ENCODE assay signal across 19 cellular contexts in genomic region chr1:39326836-39327235, GRCh38.
DNase-seq lines count a peak whose midpoint lies in the region; ATAC-seq, FAIRE-seq and TF ChIP-seq lines count a peak whose summit lies in the region.
"Had no signal": no experiment of that assay in that cellular context is flagged by ENCODE, and none has a peak within 500 bp of the region (broad histone marks: within the 10 kb centered on the region; RNA-seq: fewer than 3 reads in every experiment).

No MANE protein-coding gene starts in this region.

- H3K4me3 Mint-ChIP-seq in CD8-positive, alpha-beta memory T cell = no peak overlapping the region

- H4K91ac ChIP-seq in IMR-90 (ENCODE audit: insufficient read depth, low read depth, low read length) (no peak overlapping the region), H1 (replicated peaks; ENCODE audit: insufficient read length, low read length) (no peak overlapping the region)

- H3K4me1 Mint-ChIP-seq in CD8-positive, alpha-beta memory T cell = peaks cover 44 to 52% (median 49%) of the 10 kb centered on the region in 3 donors

- TF ChIP-seq POLR2A in IMR-90 (IDR thresholded peaks at IDR 0.05; ENCODE audit: low read depth, low read length) (no peak), H1 (IDR thresholded peaks at IDR 0.05; ENCODE audit: control extremely low read depth in 1 of 2, low read depth in 2 of 2, low read length in 2 of 2) (no peak)

- no peaks in the 10 kb centered on the region for H3K27me3 ChIP-seq in CD8-positive, alpha-beta memory T cell (ENCODE audit: insufficient read depth, low read length, poor library complexity, severe bottlenecking)
- H3K27me3 ChIP-seq in IMR-90 (ENCODE audit: control insufficient read depth, insufficient read depth, low read length) (no peaks in the 10 kb centered on the region), H1 (replicated peaks in 1 of 4; ENCODE audit: control insufficient read depth in 3 of 4, extremely low read depth in 1 of 4, insufficient read depth in 3 of 4, low read length in 3 of 4) (no peaks in the 10 kb centered on the region), rectal smooth muscle tissue (ENCODE audit: control insufficient read depth, insufficient read depth, low read length) (no peaks in the 10 kb centered on the region), A673 (replicated peaks; ENCODE audit: insufficient read depth, low read depth, low read length, poor library complexity) (no peaks in the 10 kb centered on the region)

- H2BK5ac ChIP-seq in IMR-90 (ENCODE audit: low read depth, low read length, poor library complexity, severe bottlenecking) = no peak overlapping the region
- H2BK5ac ChIP-seq in H1 (ENCODE audit: low read depth, low read length) = no peak overlapping the region

- no peak overlapping the region for H3K4me3 ChIP-seq in CD8-positive, alpha-beta memory T cell (ENCODE audit: low read length)
- H3K4me3 ChIP-seq in IMR-90 (ENCODE audit: insufficient read depth, low read depth, low read length) = no peak overlapping the region
- H3K4me3 ChIP-seq in H1 (ENCODE audit: extremely low read depth in 1 of 4, insufficient read depth in 2 of 4, low read depth in 3 of 4, low read length in 4 of 4) = no peak overlapping the region
- H3K4me3 ChIP-seq in rectal smooth muscle tissue (ENCODE audit: low read length) = no peak overlapping the region
- no peak overlapping the region for H3K4me3 ChIP-seq in A673 (ENCODE audit: low read depth, low read length, poor library complexity, severe bottlenecking)
- H3K4me3 ChIP-seq: psoas muscle had no signal

- WGBS in IMR-90 (ENCODE audit: extremely low coverage in 2 of 2, insufficient read length in 1 of 2), 2 experiments = no CpG with 5 or more reads among the region's 1 CpG
- WGBS in H1 (ENCODE audit: extremely low coverage in 1 of 2, insufficient coverage in 1 of 2, insufficient read length in 1 of 2, insufficient replicate concordance in 2 of 2, low coverage in 1 of 2, low lambda C conversion rate in 2 of 2, missing lambda C conversion rate in 1 of 2), 2 experiments = 95% methylated on average over 1 of the region's 1 CpG; no CpG with 5 or more reads in 1 of the 2 experiments

- H3K79me1 ChIP-seq in IMR-90 (ENCODE audit: low read depth in 1 of 2, low read length in 2 of 2) (peaks cover 18 to 23% of the 10 kb centered on the region in 2 experiments), H1 (ENCODE audit: low read depth, low read length) (no peaks in the 10 kb centered on the region)

- TF ChIP-seq CTCF in IMR-90 (conservative IDR thresholded peaks at IDR 0.05; ENCODE audit: low read depth, low read length) = no peak
- TF ChIP-seq CTCF in H1 (IDR thresholded peaks at IDR 0.05; ENCODE audit: control extremely low read depth in 1 of 3, insufficient read depth in 1 of 3, low read depth in 1 of 3, low read length in 3 of 3) = no peak
- no peak for TF ChIP-seq CTCF in A673 (conservative IDR thresholded peaks at IDR 0.05; ENCODE audit: low read depth, low read length)

- no peak overlapping the region for H2AK9ac ChIP-seq in IMR-90 (replicated peaks; ENCODE audit: low read depth, low read length, poor library complexity)

- H3K79me2 ChIP-seq in H1 (ENCODE audit: control insufficient read depth in 1 of 2, insufficient read depth in 2 of 2, low read length in 2 of 2) = no peaks in the 10 kb centered on the region

- H3K36me3 ChIP-seq in CD8-positive, alpha-beta memory T cell (ENCODE audit: insufficient read depth, low read length) = peaks cover 76% of the 10 kb centered on the region
- H3K36me3 ChIP-seq in IMR-90 (ENCODE audit: control insufficient read depth, insufficient read depth, low read length) (peaks cover 38% of the 10 kb centered on the region), H1 (ENCODE audit: control insufficient read depth in 2 of 4, insufficient read depth in 4 of 4, low read length in 3 of 4) (peaks cover 38 to 84% (median 63%) of the 10 kb centered on the region in 4 experiments), rectal smooth muscle tissue (ENCODE audit: control insufficient read depth, insufficient read depth, low read length) (peaks cover 40% of the 10 kb centered on the region), A673 (ENCODE audit: insufficient read depth, low read length, poor library complexity, severe bottlenecking) (peaks cover 34% of the 10 kb centered on the region)

- H2BK15ac ChIP-seq in IMR-90 (ENCODE audit: low read depth, low read length) (no peak overlapping the region), H1 (ENCODE audit: low read length) (no peak overlapping the region)

- in situ Hi-C loops in IMR-90 (cut with MboI; ENCODE audit: low sequenced_read_pairs) = no loop called here

- no peak for DNase-seq in CD8-positive, alpha-beta memory T cell
- DNase-seq in IMR-90 (peak; percentile 51), H1 (ENCODE audit: low read depth in 1 of 2, low spot score in 2 of 2) (no peak), LoVo (ENCODE audit: low spot score) (no peak), posterior cingulate gyrus (no peak), A673 (ENCODE audit: low spot score) (no peak)
- DNase-seq: COR-L47; EL; GOT3; NCI-H1694; NCI-H774; OCI-M1; psoas muscle; SHP77 treated with DMSO at 0.1 percent for 48 hours; stimulated activated CD4-positive, alpha-beta T cell treated with anti-CD3 and anti-CD28 coated beads, Interleukin-12 subunit alpha, Interleukin-12 subunit beta, amount 100 ng/mL, for 4 hours; substantia nigra had no signal

- H3K18ac ChIP-seq in IMR-90 (ENCODE audit: low read depth, low read length) = no peak overlapping the region
- H3K18ac ChIP-seq in H1 (ENCODE audit: extremely low read depth, low read length) = no peak overlapping the region

- H3K14ac ChIP-seq in IMR-90 (replicated peaks; ENCODE audit: low read depth, low read length) = no peak overlapping the region
- no peak overlapping the region for H3K14ac ChIP-seq in H1 (ENCODE audit: insufficient read length)

- H4K20me1 ChIP-seq in IMR-90 (ENCODE audit: insufficient read depth, low read length) = no peaks in the 10 kb centered on the region; the same call in 1 of the 2 replicates
- H4K20me1 ChIP-seq in H1 (replicated peaks in 1 of 2; ENCODE audit: control insufficient read depth in 1 of 2, insufficient read depth in 2 of 2, low read length in 2 of 2) = peaks cover 0 to 2% of the 10 kb centered on the region in 2 experiments

- no peak overlapping the region for H3K27ac ChIP-seq in CD8-positive, alpha-beta memory T cell (ENCODE audit: low read depth, low read length)
- H3K27ac ChIP-seq in IMR-90 (ENCODE audit: insufficient read depth, low read length) (no peak overlapping the region), H1 (ENCODE audit: low read depth, low read length) (no peak overlapping the region), rectal smooth muscle tissue (ENCODE audit: low read depth, low read length) (peak overlapping the region; percentile 3), A673 (ENCODE audit: low read depth, low read length, poor library complexity, severe bottlenecking) (no peak overlapping the region)
- H3K27ac ChIP-seq: epithelial cell of prostate, psoas muscle had no signal

- no peak for FAIRE-seq in H1 (lab: Jason Lieb, UNC)

- TF ChIP-seq EP300 in H1 (IDR thresholded peaks at IDR 0.05; ENCODE audit: borderline replicate concordance in 1 of 2, low read depth in 2 of 2, low read length in 2 of 2) = no peak

- no peak overlapping the region for H2AFZ ChIP-seq in IMR-90 (replicated peaks; ENCODE audit: low read length, poor library complexity)
- no peak overlapping the region for H2AFZ ChIP-seq in H1 (ENCODE audit: low read length)

- H3K23me2 ChIP-seq in H1 (ENCODE audit: low read depth, low read length) = no peaks in the 10 kb centered on the region

- no peak overlapping the region for H2AK5ac ChIP-seq in IMR-90 (ENCODE audit: low read depth, low read length)
- H2AK5ac ChIP-seq in H1 (ENCODE audit: low read depth, low read length) = no peak overlapping the region

- no peak overlapping the region for H3K23ac ChIP-seq in IMR-90 (ENCODE audit: low read depth, low read length)
- H3K23ac ChIP-seq in H1 (ENCODE audit: insufficient read length) = no peak overlapping the region

- no peak overlapping the region for H2BK20ac ChIP-seq in IMR-90 (ENCODE audit: low read depth, low read length)
- H2BK20ac ChIP-seq in H1 (ENCODE audit: low read length) = no peak overlapping the region

- peaks cover 4 to 70% (median 24%) of the 10 kb centered on the region in 3 donors for H3K36me3 Mint-ChIP-seq in CD8-positive, alpha-beta memory T cell

- H3K9ac ChIP-seq in IMR-90 (ENCODE audit: low read depth, low read length) (no peak overlapping the region), H1 (replicated peaks in 1 of 4; ENCODE audit: extremely low read depth in 1 of 4, low read depth in 3 of 4, low read length in 3 of 4) (no peak overlapping the region), rectal smooth muscle tissue (ENCODE audit: low read length) (no peak overlapping the region)

- no peaks in the 10 kb centered on the region for H3K9me1 ChIP-seq in IMR-90 (ENCODE audit: insufficient read depth, low read length)

- no peaks in the 10 kb centered on the region for H3K9me3 Mint-ChIP-seq in CD8-positive, alpha-beta memory T cell
- H3K9me3 Mint-ChIP-seq: activated T-helper 2 cell treated with anti-CD3 and anti-CD28 coated beads, Interferon-gamma antibody, Interleukin-2, Interleukin-4, amounts not matched to agents 10 μg/mL and 5 μg/mL and 100 μg/mL, durations not matched to agents 14 hours and 24 hours and 36 hours had no signal

- peaks cover 12% of the 10 kb centered on the region for H3K4me1 ChIP-seq in CD8-positive, alpha-beta memory T cell (ENCODE audit: insufficient read depth, low read length)
- H3K4me1 ChIP-seq in IMR-90 (ENCODE audit: control insufficient read depth, insufficient read depth, low read length) = no peaks in the 10 kb centered on the region
- H3K4me1 ChIP-seq in H1 (replicated peaks in 1 of 4; ENCODE audit: control insufficient read depth in 3 of 4, insufficient read depth in 4 of 4, low read length in 3 of 4) = no peaks in the 10 kb centered on the region; a peak in 1 of 7 replicates
- peaks cover 19% of the 10 kb centered on the region for H3K4me1 ChIP-seq in rectal smooth muscle tissue (ENCODE audit: control insufficient read depth, insufficient read depth, low read length)
- H3K4me1 ChIP-seq in A673 (ENCODE audit: insufficient read depth, low read length, poor library complexity, severe bottlenecking) = no peaks in the 10 kb centered on the region
- H3K4me1 ChIP-seq: psoas muscle had no signal

- intact Hi-C loops in IMR-90 (cut with micrococcal nuclease) (no loop called here), posterior cingulate gyrus (cut with DNase I) (no loop called here), A673 (cut with micrococcal nuclease; ENCODE audit: unreplicated experiment) (no loop called here)

- no peak for ATAC-seq in IMR-90 (ENCODE audit: low read depth)
- ATAC-seq: psoas muscle had no signal

- TF ChIP-seq RAD21 in IMR-90 (IDR thresholded peaks at IDR 0.05; ENCODE audit: low read length) (no peak), H1 (IDR thresholded peaks at IDR 0.05 in 1 of 2, conservative IDR thresholded peaks at IDR 0.05 in 1 of 2; ENCODE audit: low read depth in 2 of 2, low read length in 2 of 2) (no peak)

- no peaks in the 10 kb centered on the region for H3K27me3 Mint-ChIP-seq in CD8-positive, alpha-beta memory T cell

- H2BK120ac ChIP-seq in IMR-90 (ENCODE audit: low read depth, low read length) (no peak overlapping the region), H1 (replicated peaks; ENCODE audit: low read depth, low read length) (no peak overlapping the region)

- H4K8ac ChIP-seq in IMR-90 (ENCODE audit: low read depth in 2 of 2, low read length in 2 of 2) (no peak overlapping the region), H1 (ENCODE audit: extremely low read depth, insufficient read depth, low read length) (no peak overlapping the region)

- POLR2A ChIA-PET in CD8-positive, alpha-beta memory T cell (lab: Charles Lee) = interaction anchor here (0.6 kb wide), 1 partner anchor 1492 kb away, joined by 4 read pairs; no protein-coding TSS in a partner anchor
- POLR2A ChIA-PET in IMR-90 (lab: Charles Lee; ENCODE audit: unreplicated experiment) = no interaction called here
- POLR2A ChIA-PET in H1 (lab: Charles Lee; ENCODE audit: partially characterized antibody) = interaction anchor here (0.6 kb wide), 1 partner anchor 8 kb away, joined by 3 read pairs; no protein-coding TSS in a partner anchor
- POLR2A ChIA-PET in A673 (lab: Charles Lee; ENCODE audit: low non-redundant PET) = no interaction called here

- no peaks in the 10 kb centered on the region for H3K9me3 ChIP-seq in CD8-positive, alpha-beta memory T cell (ENCODE audit: low read length)
- no peaks in the 10 kb centered on the region for H3K9me3 ChIP-seq in IMR-90 (ENCODE audit: control insufficient read depth, insufficient read depth, low read length)
- H3K9me3 ChIP-seq in H1 (ENCODE audit: insufficient read depth in 2 of 2, low read depth in 1 of 2, low read length in 1 of 2) = no peaks in the 10 kb centered on the region
- H3K9me3 ChIP-seq in A673 (ENCODE audit: low read depth, low read length, poor library complexity, severe bottlenecking) = no peaks in the 10 kb centered on the region
- H3K9me3 ChIP-seq: psoas muscle had no signal

- dilution Hi-C loops in IMR-90 (cut with HindIII; ENCODE audit: low sequenced_read_pairs, unreplicated experiment) = no loop called here

- no peak overlapping the region for H3K4me2 ChIP-seq in IMR-90 (ENCODE audit: low read depth, low read length)
- H3K4me2 ChIP-seq in H1 (ENCODE audit: insufficient read depth in 1 of 2, low read depth in 2 of 2, low read length in 2 of 2) = no peak overlapping the region

- H4K5ac ChIP-seq in IMR-90 (ENCODE audit: low read depth, low read length) = no peak overlapping the region
- no peak overlapping the region for H4K5ac ChIP-seq in H1 (ENCODE audit: insufficient read length, low read depth, low read length)

- CTCF ChIA-PET in CD8-positive, alpha-beta memory T cell (lab: Charles Lee) = no interaction called here
- CTCF ChIA-PET in IMR-90 (lab: Yijun Ruan, JAX) (no interaction called here), H1 (lab: Charles Lee; ENCODE audit: partially characterized antibody) (no interaction called here), A673 (lab: Charles Lee) (no interaction called here)

- H3K56ac ChIP-seq in IMR-90 (ENCODE audit: extremely low read depth, insufficient read depth, low read length) (no peak overlapping the region), H1 (replicated peaks; ENCODE audit: insufficient read length, low read depth, low read length) (no peak overlapping the region)

- H3K4ac ChIP-seq in IMR-90 (ENCODE audit: low read depth, low read length) (no peak overlapping the region), H1 (replicated peaks; ENCODE audit: insufficient read length, low read depth, low read length) (no peak overlapping the region)

- H3K27ac Mint-ChIP-seq in CD8-positive, alpha-beta memory T cell = peak overlapping the region in 6 of 8 donors; percentile 15 to 72 (median 55)

- BruUV-seq in IMR-90 (replicated peaks; lab: Mats Ljungman, UMichigan) = no TSS peak
- BruUV-seq in A673 (replicated peaks; lab: Mats Ljungman, UMichigan) = no TSS peak

- H2BK12ac ChIP-seq in H1 (ENCODE audit: low read depth, low read length) = no peak overlapping the region

Comparison
In these comparisons a context has a peak if more than half of its experiments do, and no peak if none do; other contexts are left out.
1. POLR2A ChIA-PET loops: an anchor here in CD8-positive, alpha-beta memory T cell (0.6 kb wide) and H1 (0.6 kb wide); none called in IMR-90 and A673.